Comparison of ENCODE assay signal across 16 cellular contexts in the genomic region with DNA sequence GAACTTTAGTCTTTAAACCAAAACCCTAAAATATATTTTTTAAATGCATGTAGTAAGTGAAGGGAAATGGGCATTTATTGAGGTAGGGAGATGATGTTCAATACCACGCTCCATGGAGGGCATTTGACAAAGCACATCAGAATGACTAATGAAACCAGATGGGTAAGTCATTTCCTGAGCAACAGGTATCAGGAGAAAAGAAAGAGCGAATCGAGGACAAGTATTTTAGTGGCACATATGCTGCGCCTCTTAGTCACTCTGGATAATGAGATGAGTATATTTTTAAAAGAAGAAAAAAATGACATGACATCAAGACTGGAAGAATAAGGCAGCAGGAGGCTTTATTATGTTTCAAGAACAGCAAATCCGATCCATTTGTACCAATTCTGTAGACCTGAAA.
DNase-seq lines count a peak whose midpoint lies in the region; ATAC-seq and TF ChIP-seq lines count a peak whose summit lies in the region.
"Had no signal": no experiment of that assay in that cellular context is flagged by ENCODE, and none has a peak within 500 bp of the region (broad histone marks: within the 10 kb centered on the region; RNA-seq: fewer than 3 reads in every experiment).

No MANE protein-coding gene starts in this region.

- H3K27ac ChIP-seq in SJSA1 = peak overlapping the region; percentile 60
- H3K27ac ChIP-seq in uterus = peak overlapping the region; percentile 60 to 83
- H3K27ac ChIP-seq: left lung, psoas muscle, transverse colon had no signal

- H3K36me3 ChIP-seq in SJSA1 (no peaks in the 10 kb centered on the region), uterus (no peaks in the 10 kb centered on the region)
- H3K36me3 ChIP-seq: left lung, transverse colon had no signal

- H3K4me1 ChIP-seq in SJSA1 (replicated peaks) (peaks cover 53% of the 10 kb centered on the region), uterus (peaks cover 3 to 31% of the 10 kb centered on the region in 2 donors)
- H3K4me1 ChIP-seq: psoas muscle had no signal

- DNase-seq in stimulated activated CD4-positive, alpha-beta T cell treated with anti-CD3 and anti-CD28 coated beads, Interleukin-4, amount 100 ng/mL, for 24 hours = peak; percentile 40
- no peak for DNase-seq in stimulated activated CD4-positive, alpha-beta T cell treated with anti-CD3 and anti-CD28 coated beads, Interleukin-12 subunit alpha, Interleukin-12 subunit beta, amount 100 ng/mL, for 4 hours
- peak in 1 of 2 experiments; percentile 43 for DNase-seq in SJSA1 (ENCODE audit: low read depth in 1 of 2, low spot score in 2 of 2)
- DNase-seq in dermis blood vessel endothelial cell = peak; percentile 54
- DNase-seq in uterus = no peak
- DNase-seq: aorta, left lung, MM.1S, NCI-H2029 treated with DMSO at 0.1 percent for 48 hours, NCI-H748 treated with DMSO at 0.1 percent for 48 hours, psoas muscle, SIG-M5, transverse colon had no signal

- no peak overlapping the region for H3K4me3 ChIP-seq in SJSA1
- no peak overlapping the region for H3K4me3 ChIP-seq in uterus
- H3K4me3 ChIP-seq: left lung, psoas muscle, transverse colon had no signal

- H3K27me3 ChIP-seq in SJSA1 (replicated peaks) (no peaks in the 10 kb centered on the region), uterus (no peaks in the 10 kb centered on the region)
- H3K27me3 ChIP-seq: left lung, transverse colon had no signal

- ATAC-seq in GM19395 (IDR thresholded peaks at IDR 0.05; ENCODE audit: unreplicated experiment) = no peak
- ATAC-seq in HG02970 (IDR thresholded peaks at IDR 0.05; ENCODE audit: low FRiP score, unreplicated experiment) = no peak
- no peak for ATAC-seq in HG02885 (IDR thresholded peaks at IDR 0.05; ENCODE audit: poor library complexity, unreplicated experiment)
- ATAC-seq: left lung, psoas muscle had no signal

- no peaks in the 10 kb centered on the region for H3K9me3 ChIP-seq in SJSA1 (replicated peaks)
- H3K9me3 ChIP-seq in uterus = no peaks in the 10 kb centered on the region
- H3K9me3 ChIP-seq: psoas muscle, transverse colon had no signal

- intact Hi-C loops in uterus (cut with DNase I; ENCODE audit: low total_unique reads) = no loop called here

- TF ChIP-seq POLR2A in uterus (IDR thresholded peaks at IDR 0.05) = no peak

- no peak for TF ChIP-seq CTCF in uterus (IDR thresholded peaks at IDR 0.05)

Comparison
In these comparisons a context has a peak if more than half of its experiments do, and no peak if none do; other contexts are left out.
1. DNase-seq: peak in stimulated activated CD4-positive, alpha-beta T cell treated with anti-CD3 and anti-CD28 coated beads, Interleukin-4, amount 100 ng/mL, for 24 hours (single experiment) and dermis blood vessel endothelial cell (single experiment); none in stimulated activated CD4-positive, alpha-beta T cell treated with anti-CD3 and anti-CD28 coated beads, Interleukin-12 subunit alpha, Interleukin-12 subunit beta, amount 100 ng/mL, for 4 hours (single experiment) and uterus (0 of 2).